In genomic region chr7:113015038-113015645, GRCh38 we compare ENCODE assay signal across 8 cellular contexts.
A peak's percentile ranks its signal among the peaks of the same experiment; 100 is the strongest.
DNase-seq lines count a peak whose midpoint lies in the region; ATAC-seq and TF ChIP-seq lines count a peak whose summit lies in the region.

No MANE protein-coding gene starts in this region.

- TF ChIP-seq POLR2A in stomach (IDR thresholded peaks at IDR 0.05): no peak

- H3K27me3 ChIP-seq in mammary epithelial cell (ENCODE audit: insufficient read depth, low read length) (no peaks in the 10 kb centered on the region), stomach (no peaks in the 10 kb centered on the region)

- no peak overlapping the region for H3K4me3 ChIP-seq in mammary epithelial cell (replicated peaks in 1 of 3; ENCODE audit: insufficient read depth in 1 of 3, low read depth in 2 of 3, low read length in 3 of 3)
- H3K4me3 ChIP-seq in stomach: no peak overlapping the region

- peak; percentile 10 for DNase-seq in DMS79 (lab: John Stamatoyannopoulos, UW)
- peak; percentile 36 for DNase-seq in M059J (ENCODE audit: low read depth)
- peak; percentile 27 for DNase-seq in mammary epithelial cell
- peak; percentile 56 for DNase-seq in myocyte (ENCODE audit: low read depth)
- DNase-seq in NCI-H2227 (lab: John Stamatoyannopoulos, UW; ENCODE audit: unreplicated experiment): no peak
- no peak for DNase-seq in stomach
- no peak for DNase-seq in activated gamma-delta T cell (lab: John Stamatoyannopoulos, UW)

- H3K9ac ChIP-seq in mammary epithelial cell (ENCODE audit: insufficient read depth, low read length): no peak overlapping the region

- intact Hi-C loops in mammary epithelial cell (cut with micrococcal nuclease): loop anchor here (1.0 to 2.0 kb wide), 4 partner anchors 274 to 684 kb away; no protein-coding TSS in a partner anchor
- intact Hi-C loops in stomach (cut with DNase I; ENCODE audit: low total_unique reads): loop anchor here (10.0 kb wide), 1 partner anchor 400 kb away; no protein-coding TSS in a partner anchor

- CTCF ChIA-PET in mammary epithelial cell (lab: Charles Lee; ENCODE audit: low non-redundant PET): no interaction called here

- dilution Hi-C loops in mammary epithelial cell (cut with HindIII; ENCODE audit: low sequenced_read_pairs): no loop called here

- no peaks in the 10 kb centered on the region for H3K36me3 ChIP-seq in mammary epithelial cell (ENCODE audit: insufficient read depth, low read length)
- H3K36me3 ChIP-seq in stomach: no peaks in the 10 kb centered on the region

- H3K4me1 ChIP-seq in mammary epithelial cell (ENCODE audit: insufficient read depth, low read length): peaks cover 12% of the 10 kb centered on the region
- H3K4me1 ChIP-seq in stomach: no peaks in the 10 kb centered on the region

- no peak overlapping the region for H2AFZ ChIP-seq in mammary epithelial cell (ENCODE audit: low read depth, low read length)

- in situ Hi-C loops in mammary epithelial cell (cut with MboI; ENCODE audit: low sequenced_read_pairs in 2 of 2): loop anchor here (25.0 kb wide), 1 partner anchor 272 kb away; no protein-coding TSS in a partner anchor

- H3K4me2 ChIP-seq in mammary epithelial cell (ENCODE audit: insufficient read depth, low read depth, low read length): no peak overlapping the region

- no peak for TF ChIP-seq EP300 in stomach (IDR thresholded peaks at IDR 0.05)

- H3K79me2 ChIP-seq in mammary epithelial cell (ENCODE audit: insufficient read depth, low read length): no peaks in the 10 kb centered on the region

- ATAC-seq in GM18873 (IDR thresholded peaks at IDR 0.05; ENCODE audit: low FRiP score, unreplicated experiment): no peak

- whole genome bisulfite sequencing in mammary epithelial cell (ENCODE audit: low coverage, missing lambda C conversion rate): 13% methylated on average over 2 of the region's 2 CpGs
- 26 to 46% (median 28%) methylated on average over 2 of the region's 2 CpGs for WGBS in stomach, 5 donors

- H4K20me1 ChIP-seq in mammary epithelial cell (ENCODE audit: insufficient read depth, low read length): no peaks in the 10 kb centered on the region

- TF ChIP-seq CTCF in mammary epithelial cell (conservative IDR thresholded peaks at IDR 0.05 in 1 of 2, IDR thresholded peaks at IDR 0.05 in 1 of 2; ENCODE audit: extremely low read depth in 1 of 2, insufficient read depth in 1 of 2, low read depth in 1 of 2, low read length in 2 of 2) (peak; percentile 42 to 58), stomach (IDR thresholded peaks at IDR 0.05) (peak in 3 of 7 experiments; percentile 22 to 44 (median 43))

- H3K9me3 ChIP-seq in mammary epithelial cell (replicated peaks; ENCODE audit: insufficient read depth, low read length): no peaks in the 10 kb centered on the region
- H3K9me3 ChIP-seq in stomach: peaks cover 0 to 4% (median 0%) of the 10 kb centered on the region in 4 donors

- H3K27ac ChIP-seq in mammary epithelial cell (ENCODE audit: insufficient read depth, low read depth, low read length): no peak overlapping the region
- H3K27ac ChIP-seq in stomach: no peak overlapping the region

- BruUV-seq in mammary epithelial cell (replicated peaks; lab: Mats Ljungman, UMichigan): no TSS peak

Comparison
In these comparisons a context has a peak if more than half of its experiments do, and no peak if none do; other contexts are left out.
1. DNase-seq: peak in DMS79 (single experiment), M059J (single experiment), mammary epithelial cell (single experiment) and myocyte (single experiment); none in NCI-H2227 (single experiment), stomach (single experiment) and activated gamma-delta T cell (single experiment).